Comparison of ENCODE assay signal across 24 cellular contexts in genomic region chr3:195696632-195697278, GRCh38. TPM values are rescaled to one million over a fixed set of nuclear protein-coding genes. Genes with fewer than 3 reads are reported as not detected.
DNase-seq lines count a peak whose midpoint lies in the region; ATAC-seq and TF ChIP-seq lines count a peak whose summit lies in the region.
"Had no signal": no experiment of that assay in that cellular context is flagged by ENCODE, and none has a peak within 500 bp of the region (broad histone marks: within the 10 kb centered on the region; RNA-seq: fewer than 3 reads in every experiment).

No MANE protein-coding gene starts in this region.

- H3K9ac ChIP-seq in smooth muscle cell (ENCODE audit: low read depth), result no peak overlapping the region
- H3K9ac ChIP-seq: BLaER1 had no signal

- no peaks in the 10 kb centered on the region for H3K9me3 Mint-ChIP-seq in activated naive CD8-positive, alpha-beta T cell treated with anti-CD3 and anti-CD28 coated beads, Interleukin-2, amount 10 ng/mL, durations not matched to agents 7 days and 5 days
- H3K9me3 Mint-ChIP-seq in activated naive CD8-positive, alpha-beta T cell treated with anti-CD3 and anti-CD28 coated beads for 36 hours, result no peaks in the 10 kb centered on the region
- H3K9me3 Mint-ChIP-seq: activated CD4-positive, alpha-beta memory T cell treated with anti-CD3 and anti-CD28 coated beads, Interleukin-2, amount 10 ng/mL, durations not matched to agents 7 days and 5 days; dendritic cell treated with granulocyte-macrophage colony-stimulating factor and Interleukin-4, amounts not matched to agents 40 ng/mL and 50 ng/mL, for 4 days; H9 had no signal

- intact Hi-C loops in body of pancreas (cut with DNase I) (no loop called here), right lobe of liver (cut with DNase I) (no loop called here), upper lobe of right lung (cut with DNase I) (no loop called here)

- no peak for TF ChIP-seq CTCF in body of pancreas (IDR thresholded peaks at IDR 0.05)
- no peak for TF ChIP-seq CTCF in right lobe of liver (IDR thresholded peaks at IDR 0.05)
- no peak for TF ChIP-seq CTCF in upper lobe of right lung (IDR thresholded peaks at IDR 0.05)
- no peak for TF ChIP-seq CTCF in smooth muscle cell (IDR thresholded peaks at IDR 0.05; ENCODE audit: borderline replicate concordance, insufficient read depth, poor library complexity, severe bottlenecking)

- TF ChIP-seq POLR2A in body of pancreas (IDR thresholded peaks at IDR 0.05), result no peak
- TF ChIP-seq POLR2A in right lobe of liver (IDR thresholded peaks at IDR 0.05), result no peak

- H3K36me3 ChIP-seq in body of pancreas (replicated peaks in 1 of 2; ENCODE audit: insufficient read depth in 1 of 2, low read depth in 2 of 2) (peaks cover 0 to 22% of the 10 kb centered on the region in 2 donors), right lobe of liver (peaks cover 0 to 9% (median 4%) of the 10 kb centered on the region in 4 donors), upper lobe of right lung (peaks cover 67% of the 10 kb centered on the region), smooth muscle cell (ENCODE audit: low read depth) (no peaks in the 10 kb centered on the region)

- peaks cover 8% of the 10 kb centered on the region for H4K20me1 ChIP-seq in smooth muscle cell (ENCODE audit: low read depth)
- H4K20me1 ChIP-seq: BLaER1 had no signal

- H3K27me3 ChIP-seq in body of pancreas (no peaks in the 10 kb centered on the region), right lobe of liver (no peaks in the 10 kb centered on the region), upper lobe of right lung (no peaks in the 10 kb centered on the region), smooth muscle cell (ENCODE audit: low read depth) (no peaks in the 10 kb centered on the region)
- H3K27me3 ChIP-seq: BLaER1, brain microvascular endothelial cell, thyroid gland had no signal

- H3K4me3 ChIP-seq in body of pancreas (no peak overlapping the region), right lobe of liver (no peak overlapping the region), upper lobe of right lung (no peak overlapping the region), smooth muscle cell (no peak overlapping the region)
- H3K4me3 ChIP-seq: BLaER1, thyroid gland had no signal

- peak; percentile 12 for ATAC-seq in activated naive CD8-positive, alpha-beta T cell treated with anti-CD3 and anti-CD28 coated beads, Interleukin-2, amount 10 ng/mL, durations not matched to agents 7 days and 5 days (ENCODE audit: low read depth)
- ATAC-seq in body of pancreas (peak; percentile 17), right lobe of liver (peak in 3 of 4 donors; percentile 7 to 37 (median 13)), upper lobe of right lung (peak; percentile 38)
- ATAC-seq: PC-3 had no signal

- POLR2A ChIA-PET in activated naive CD8-positive, alpha-beta T cell treated with anti-CD3 and anti-CD28 coated beads, Interleukin-2, amount 10 ng/mL, durations not matched to agents 7 days and 5 days (lab: Charles Lee), result interaction anchor here (0.5 kb wide), 1 partner anchor 156 kb away, joined by 3 read pairs; no protein-coding TSS in a partner anchor

- no peak overlapping the region for H3K27ac Mint-ChIP-seq in activated naive CD8-positive, alpha-beta T cell treated with anti-CD3 and anti-CD28 coated beads, Interleukin-2, amount 10 ng/mL, durations not matched to agents 7 days and 5 days
- H3K27ac Mint-ChIP-seq in activated naive CD8-positive, alpha-beta T cell treated with anti-CD3 and anti-CD28 coated beads for 36 hours, result no peak overlapping the region
- H3K27ac Mint-ChIP-seq: activated CD4-positive, alpha-beta memory T cell treated with anti-CD3 and anti-CD28 coated beads, Interleukin-2, amount 10 ng/mL, durations not matched to agents 7 days and 5 days; activated naive CD8-positive, alpha-beta T cell had no signal

- H3K27ac ChIP-seq in body of pancreas, result no peak overlapping the region
- H3K27ac ChIP-seq in right lobe of liver, result no peak overlapping the region
- no peak overlapping the region for H3K27ac ChIP-seq in upper lobe of right lung
- no peak overlapping the region for H3K27ac ChIP-seq in smooth muscle cell (ENCODE audit: low read depth)
- H3K27ac ChIP-seq: BLaER1 had no signal

- no peaks in the 10 kb centered on the region for H3K9me3 ChIP-seq in body of pancreas
- no peaks in the 10 kb centered on the region for H3K9me3 ChIP-seq in right lobe of liver
- H3K9me3 ChIP-seq in upper lobe of right lung, result no peaks in the 10 kb centered on the region
- H3K9me3 ChIP-seq in smooth muscle cell (replicated peaks; ENCODE audit: low read depth), result no peaks in the 10 kb centered on the region
- H3K9me3 ChIP-seq: BLaER1, thyroid gland had no signal

- H3F3A ChIP-seq in smooth muscle cell (ENCODE audit: low read depth), result peaks cover 19% of the 10 kb centered on the region

- peaks cover 3% of the 10 kb centered on the region for H3K4me1 Mint-ChIP-seq in activated naive CD8-positive, alpha-beta T cell treated with anti-CD3 and anti-CD28 coated beads, Interleukin-2, amount 10 ng/mL, durations not matched to agents 7 days and 5 days
- H3K4me1 Mint-ChIP-seq in activated naive CD8-positive, alpha-beta T cell treated with anti-CD3 and anti-CD28 coated beads for 36 hours, result peaks cover 16% of the 10 kb centered on the region

- H3K4me1 ChIP-seq in body of pancreas (no peaks in the 10 kb centered on the region), right lobe of liver (peaks cover 0 to 5% (median 0%) of the 10 kb centered on the region in 4 donors), upper lobe of right lung (no peaks in the 10 kb centered on the region), smooth muscle cell (ENCODE audit: low read depth) (peaks cover 24% of the 10 kb centered on the region)
- H3K4me1 ChIP-seq: BLaER1, thyroid gland had no signal

- H3K4me2 ChIP-seq in smooth muscle cell, result no peak overlapping the region
- H3K4me2 ChIP-seq: BLaER1 had no signal

- H3K36me3 Mint-ChIP-seq in activated naive CD8-positive, alpha-beta T cell treated with anti-CD3 and anti-CD28 coated beads, Interleukin-2, amount 10 ng/mL, durations not matched to agents 7 days and 5 days, result peaks cover 40% of the 10 kb centered on the region
- H3K36me3 Mint-ChIP-seq in activated naive CD8-positive, alpha-beta T cell treated with anti-CD3 and anti-CD28 coated beads for 36 hours, result peaks cover 40% of the 10 kb centered on the region

- no peak overlapping the region for H3K4me3 Mint-ChIP-seq in activated naive CD8-positive, alpha-beta T cell treated with anti-CD3 and anti-CD28 coated beads, Interleukin-2, amount 10 ng/mL, durations not matched to agents 7 days and 5 days
- H3K4me3 Mint-ChIP-seq in activated naive CD8-positive, alpha-beta T cell treated with anti-CD3 and anti-CD28 coated beads for 36 hours, result no peak overlapping the region
- H3K4me3 Mint-ChIP-seq: activated CD4-positive, alpha-beta memory T cell treated with anti-CD3 and anti-CD28 coated beads, Interleukin-2, amount 10 ng/mL, durations not matched to agents 7 days and 5 days; activated naive CD8-positive, alpha-beta T cell; dendritic cell treated with granulocyte-macrophage colony-stimulating factor and Interleukin-4, amounts not matched to agents 40 ng/mL and 50 ng/mL, for 4 days had no signal

- H3K27me3 Mint-ChIP-seq in activated naive CD8-positive, alpha-beta T cell treated with anti-CD3 and anti-CD28 coated beads, Interleukin-2, amount 10 ng/mL, durations not matched to agents 7 days and 5 days, result no peaks in the 10 kb centered on the region
- H3K27me3 Mint-ChIP-seq in activated naive CD8-positive, alpha-beta T cell treated with anti-CD3 and anti-CD28 coated beads for 36 hours, result no peaks in the 10 kb centered on the region
- H3K27me3 Mint-ChIP-seq: activated CD4-positive, alpha-beta memory T cell treated with anti-CD3 and anti-CD28 coated beads, Interleukin-2, amount 10 ng/mL, durations not matched to agents 7 days and 5 days; activated naive CD8-positive, alpha-beta T cell; dendritic cell treated with granulocyte-macrophage colony-stimulating factor and Interleukin-4, amounts not matched to agents 40 ng/mL and 50 ng/mL, for 4 days had no signal

- WGBS in body of pancreas, 2 donors, result 87 to 93% methylated on average over 21 to 31 of the region's 31 CpGs
- WGBS in right lobe of liver (ENCODE audit: insufficient coverage, low coverage, low lambda C conversion rate, missing lambda C conversion rate), result 98% methylated on average over 11 of the region's 31 CpGs
- 91% methylated on average over 31 of the region's 31 CpGs for whole genome bisulfite sequencing in smooth muscle cell (ENCODE audit: low lambda C conversion rate)

- no peak for DNase-seq in activated naive CD8-positive, alpha-beta T cell treated with anti-CD3 and anti-CD28 coated beads, Interleukin-2, amount 10 ng/mL, durations not matched to agents 7 days and 5 days
- no peak for DNase-seq in activated naive CD8-positive, alpha-beta T cell treated with anti-CD3 and anti-CD28 coated beads for 36 hours
- DNase-seq in body of pancreas (no peak), right lobe of liver (no peak), upper lobe of right lung (no peak), smooth muscle cell (lab: John Stamatoyannopoulos, UW; ENCODE audit: unreplicated experiment) (no peak), NCI-H2196 treated with DMSO at 0.1 percent for 48 hours (lab: John Stamatoyannopoulos, UW; ENCODE audit: unreplicated experiment) (no peak)
- DNase-seq in activated CD4-positive, alpha-beta T cell treated with anti-CD3 and anti-CD28 coated beads for 4 hours, result no peak
- DNase-seq: activated CD4-positive, alpha-beta memory T cell treated with anti-CD3 and anti-CD28 coated beads, Interleukin-2, amount 10 ng/mL, durations not matched to agents 7 days and 5 days; activated T-cell treated with anti-CD3 and anti-CD28 coated beads, Interleukin-2, amount 50 U/mL, for 48 hours; brain microvascular endothelial cell; Calu3; H9; NCI-H1436 treated with DMSO at 0.1 percent for 48 hours; NCI-H2227 treated with DMSO at 0.1 percent for 48 hours; NCI-H82; PC-3; retina; stimulated activated CD4-positive, alpha-beta T cell treated with anti-CD3 and anti-CD28 coated beads, Interleukin-15, amount 100 ng/mL, for 24 hours; thyroid gland had no signal

- H2AFZ ChIP-seq in smooth muscle cell (ENCODE audit: low read depth), result no peak overlapping the region

- H3K79me2 ChIP-seq in smooth muscle cell (ENCODE audit: low read depth), result no peaks in the 10 kb centered on the region

RNA-seq across cellular contexts. Expression of gene MUC20, which starts 24.0 kb away (rescaled TPM):
- total RNA-seq in activated naive CD8-positive, alpha-beta T cell treated with anti-CD3 and anti-CD28 coated beads, Interleukin-2, amount 10 ng/mL, durations not matched to agents 7 days and 5 days, result 1 to 10 TPM; 3.0 to 3.1 TPM
- total RNA-seq in activated naive CD8-positive, alpha-beta T cell treated with anti-CD3 and anti-CD28 coated beads for 36 hours, result under 1 TPM; 0.26 to 0.29 TPM
- total RNA-seq in body of pancreas, result 10 to 100 TPM; 11.2 to 21.8 TPM
- 10 to 100 TPM in 4 of 6 experiments, 1 to 10 TPM in 2; 1.9 to 40.7 (median 22.6) TPM for total RNA-seq in right lobe of liver
- 14.7 TPM for total RNA-seq in upper lobe of right lung
- 2.2 and 5.9 TPM in 2 replicates for total RNA-seq in smooth muscle cell
- polyA plus RNA-seq in smooth muscle cell, result 2.5 and 6.7 TPM in 2 replicates
- total RNA-seq: H9, SK-MEL-5 had no signal
